In genomic region chr5:54804086-54804485, GRCh38 we compare ENCODE assay signal across 18 cellular contexts.
DNase-seq lines count a peak whose midpoint lies in the region; ATAC-seq and TF ChIP-seq lines count a peak whose summit lies in the region.
"Had no signal": no experiment of that assay in that cellular context is flagged by ENCODE, and none has a peak within 500 bp of the region (broad histone marks: within the 10 kb centered on the region; RNA-seq: fewer than 3 reads in every experiment).

No MANE protein-coding gene starts in this region.

- H3K4me3 ChIP-seq in GM23248 (no peak overlapping the region), adipocyte (ENCODE audit: low read length) (no peak overlapping the region), hepatocyte (no peak overlapping the region), BE2C (ENCODE audit: low read depth, low read length) (no peak overlapping the region)
- H3K4me3 ChIP-seq: K562, Peyer's patch, SJSA1 had no signal

- H4K20me1 ChIP-seq in GM23248 (ENCODE audit: insufficient read depth) = no peaks in the 10 kb centered on the region
- no peaks in the 10 kb centered on the region for H4K20me1 ChIP-seq in hepatocyte (ENCODE audit: insufficient read depth, poor library complexity, severe bottlenecking)

- no peak overlapping the region for H3K27ac Mint-ChIP-seq in activated CD4-positive, alpha-beta T cell treated with anti-CD3 and anti-CD28 coated beads, Interleukin-2, amount 10 ng/mL, durations not matched to agents 7 days and 5 days
- H3K27ac Mint-ChIP-seq: B cell had no signal

- no peak overlapping the region for H3K4me3 Mint-ChIP-seq in activated CD4-positive, alpha-beta T cell treated with anti-CD3 and anti-CD28 coated beads, Interleukin-2, amount 10 ng/mL, durations not matched to agents 7 days and 5 days
- H3K4me3 Mint-ChIP-seq: B cell; CD4-positive, CD25-positive, alpha-beta regulatory T cell had no signal

- H3K36me3 ChIP-seq in GM23248 (ENCODE audit: low read depth) = no peaks in the 10 kb centered on the region
- no peaks in the 10 kb centered on the region for H3K36me3 ChIP-seq in adipocyte (ENCODE audit: control insufficient read depth, insufficient read depth, low read length, severe bottlenecking)
- H3K36me3 ChIP-seq in hepatocyte (replicated peaks; ENCODE audit: insufficient read depth, low read depth) = no peaks in the 10 kb centered on the region
- H3K36me3 ChIP-seq in BE2C = no peaks in the 10 kb centered on the region
- H3K36me3 ChIP-seq: Peyer's patch, SJSA1 had no signal

- no peaks in the 10 kb centered on the region for H3K27me3 Mint-ChIP-seq in activated CD4-positive, alpha-beta T cell treated with anti-CD3 and anti-CD28 coated beads, Interleukin-2, amount 10 ng/mL, durations not matched to agents 7 days and 5 days
- H3K27me3 Mint-ChIP-seq: B cell had no signal

- H3K4me1 ChIP-seq in GM23248 (ENCODE audit: insufficient read depth) (peaks cover 30% of the 10 kb centered on the region), adipocyte (ENCODE audit: control insufficient read depth, insufficient read depth, low read length) (peaks cover 39% of the 10 kb centered on the region), hepatocyte (ENCODE audit: insufficient read depth) (peaks cover 5% of the 10 kb centered on the region), BE2C (no peaks in the 10 kb centered on the region)
- H3K4me1 ChIP-seq: Peyer's patch had no signal

- ATAC-seq in HG02610 (IDR thresholded peaks at IDR 0.05; ENCODE audit: unreplicated experiment) (peak; percentile 40), HG03460 (IDR thresholded peaks at IDR 0.05; ENCODE audit: unreplicated experiment) (no peak), GM21619 (IDR thresholded peaks at IDR 0.05; ENCODE audit: unreplicated experiment) (no peak)
- ATAC-seq: K562 had no signal

- no peaks in the 10 kb centered on the region for H3K27me3 ChIP-seq in GM23248 (replicated peaks; ENCODE audit: insufficient read depth)
- H3K27me3 ChIP-seq in adipocyte (replicated peaks; ENCODE audit: control insufficient read depth, insufficient read depth, low read length) = no peaks in the 10 kb centered on the region
- no peaks in the 10 kb centered on the region for H3K27me3 ChIP-seq in hepatocyte
- no peaks in the 10 kb centered on the region for H3K27me3 ChIP-seq in BE2C
- H3K27me3 ChIP-seq: Peyer's patch, SJSA1 had no signal

- no peak for TF ChIP-seq CTCF in hepatocyte (IDR thresholded peaks at IDR 0.05; ENCODE audit: poor library complexity)
- no peak for TF ChIP-seq CTCF in BE2C (IDR thresholded peaks at IDR 0.05; ENCODE audit: low read depth, low read length)

- CTCF ChIA-PET in activated CD4-positive, alpha-beta T cell treated with anti-CD3 and anti-CD28 coated beads, Interleukin-2, amount 10 ng/mL, durations not matched to agents 7 days and 5 days (lab: Charles Lee) = no interaction called here

- no peak overlapping the region for H3K9ac ChIP-seq in GM23248
- peak overlapping the region; percentile 13 for H3K9ac ChIP-seq in adipocyte (ENCODE audit: low read length)

- H2AFZ ChIP-seq in GM23248 (0 out of 2 replicates have a peak overlapping the region, but pooled peaks have one; percentile 14), hepatocyte (no peak overlapping the region)

- H3K27ac ChIP-seq in GM23248 = no peak overlapping the region
- H3K27ac ChIP-seq in hepatocyte = peak overlapping the region; percentile 10
- H3K27ac ChIP-seq: Peyer's patch, SJSA1 had no signal

- no peak overlapping the region for H3K4me2 ChIP-seq in GM23248 (ENCODE audit: unreplicated experiment)
- H3K4me2 ChIP-seq in hepatocyte = no peak overlapping the region

- H3K79me2 ChIP-seq in GM23248 (ENCODE audit: insufficient read depth) (no peaks in the 10 kb centered on the region), hepatocyte (no peaks in the 10 kb centered on the region)

- WGBS in GM23248 (ENCODE audit: low coverage in 1 of 2, low lambda C conversion rate in 2 of 2, missing lambda C conversion rate in 2 of 2), 2 experiments = 16 to 19% methylated on average over 3 of the region's 3 CpGs
- WGBS in hepatocyte (ENCODE audit: low lambda C conversion rate, missing lambda C conversion rate) = 76% methylated on average over 3 of the region's 3 CpGs

- peaks cover 23% of the 10 kb centered on the region for H3F3A ChIP-seq in GM23248 (ENCODE audit: insufficient read depth)

- H3K9me3 ChIP-seq in GM23248 (ENCODE audit: low read depth) (no peaks in the 10 kb centered on the region), adipocyte (ENCODE audit: control insufficient read depth, low read length) (no peaks in the 10 kb centered on the region), hepatocyte (ENCODE audit: low read depth) (no peaks in the 10 kb centered on the region), BE2C (no peaks in the 10 kb centered on the region)
- H3K9me3 ChIP-seq: Peyer's patch, SJSA1 had no signal

- in situ Hi-C loops in GM23248 (cut with MboI) = no loop called here

- H3K4me1 Mint-ChIP-seq in activated CD4-positive, alpha-beta T cell treated with anti-CD3 and anti-CD28 coated beads, Interleukin-2, amount 10 ng/mL, durations not matched to agents 7 days and 5 days = peaks cover 2% of the 10 kb centered on the region
- H3K4me1 Mint-ChIP-seq: CD4-positive, CD25-positive, alpha-beta regulatory T cell had no signal

- POLR2A ChIA-PET in activated CD4-positive, alpha-beta T cell treated with anti-CD3 and anti-CD28 coated beads, Interleukin-2, amount 10 ng/mL, durations not matched to agents 7 days and 5 days (lab: Charles Lee) = no interaction called here

- no peaks in the 10 kb centered on the region for H3K36me3 Mint-ChIP-seq in activated CD4-positive, alpha-beta T cell treated with anti-CD3 and anti-CD28 coated beads, Interleukin-2, amount 10 ng/mL, durations not matched to agents 7 days and 5 days (ENCODE audit: low read depth)
- H3K36me3 Mint-ChIP-seq: CD4-positive, CD25-positive, alpha-beta regulatory T cell had no signal

- peaks cover 4% of the 10 kb centered on the region for H3K9me3 Mint-ChIP-seq in activated CD4-positive, alpha-beta T cell treated with anti-CD3 and anti-CD28 coated beads, Interleukin-2, amount 10 ng/mL, durations not matched to agents 7 days and 5 days

- DNase-seq in GM23248 = peak; percentile 25
- peak; percentile 40 for DNase-seq in adipocyte (ENCODE audit: low read depth)
- no peak for DNase-seq in hepatocyte (ENCODE audit: low spot score)
- DNase-seq in BE2C = no peak
- DNase-seq in activated CD4-positive, alpha-beta T cell treated with anti-CD3 and anti-CD28 coated beads, Interleukin-2, amount 10 ng/mL, durations not matched to agents 7 days and 5 days = no peak
- DNase-seq: CD4-positive, CD25-positive, alpha-beta regulatory T cell; COR-L47; DMS 273 treated with DMSO at 0.1 percent for 48 hours; DND-41; NCI-H1105 treated with DMSO at 0.1 percent for 48 hours; NCI-H1694; Peyer's patch had no signal

- H3K9me2 ChIP-seq in GM23248 (ENCODE audit: insufficient read depth) (no peaks in the 10 kb centered on the region), hepatocyte (replicated peaks; ENCODE audit: insufficient read depth) (no peaks in the 10 kb centered on the region)

Comparison
In these comparisons a context has a peak if more than half of its experiments do, and no peak if none do; other contexts are left out.
1. DNase-seq: peak in GM23248 (single experiment) and adipocyte (single experiment); none in hepatocyte (single experiment), BE2C (single experiment) and activated CD4-positive, alpha-beta T cell treated with anti-CD3 and anti-CD28 coated beads, Interleukin-2, amount 10 ng/mL, durations not matched to agents 7 days and 5 days (single experiment).